In genomic region chr22:50157976-50158375, GRCh38 we compare ENCODE assay signal across 1 cellular context.
TF ChIP-seq lines count a peak whose summit lies in the region.

No MANE protein-coding gene starts in this region.

TF ChIP-seq in HCT116, 20 proteins besides CTCF, POLR2A, EP300 and RAD21:
- TF ChIP-seq ATF3 (IDR thresholded peaks at IDR 0.05) (no peak), ZNF274 (IDR thresholded peaks at IDR 0.05; ENCODE audit: low read depth, low read length) (no peak), CEBPB (IDR thresholded peaks at IDR 0.05; ENCODE audit: low read depth) (no peak), SIN3A (IDR thresholded peaks at IDR 0.05; ENCODE audit: low read depth) (no peak), EZH2 (IDR thresholded peaks at IDR 0.05) (no peak), EZH2phosphoT487 (IDR thresholded peaks at IDR 0.05; ENCODE audit: borderline replicate concordance) (no peak), FOSL1 (IDR thresholded peaks at IDR 0.05; ENCODE audit: low read depth) (no peak), MAX (IDR thresholded peaks at IDR 0.05) (no peak), JUND (IDR thresholded peaks at IDR 0.05) (no peak), ZBTB33 (IDR thresholded peaks at IDR 0.05; ENCODE audit: extremely low read depth, insufficient replicate concordance, low read length) (no peak), REST (IDR thresholded peaks at IDR 0.05; ENCODE audit: low read depth) (no peak), CBX3 (IDR thresholded peaks at IDR 0.05; ENCODE audit: low read depth) (no peak), YY1 (IDR thresholded peaks at IDR 0.05; ENCODE audit: extremely low read depth, insufficient replicate concordance, low read depth, low read length) (no peak), ELF1 (IDR thresholded peaks at IDR 0.05; ENCODE audit: borderline replicate concordance, low read depth) (no peak), POLR2AphosphoS5 (IDR thresholded peaks at IDR 0.05; ENCODE audit: low read depth, low read length) (no peak), EGR1 (IDR thresholded peaks at IDR 0.05; ENCODE audit: low read depth) (no peak)
